ENCODE assay signal across 1 cellular context in the genomic region with DNA sequence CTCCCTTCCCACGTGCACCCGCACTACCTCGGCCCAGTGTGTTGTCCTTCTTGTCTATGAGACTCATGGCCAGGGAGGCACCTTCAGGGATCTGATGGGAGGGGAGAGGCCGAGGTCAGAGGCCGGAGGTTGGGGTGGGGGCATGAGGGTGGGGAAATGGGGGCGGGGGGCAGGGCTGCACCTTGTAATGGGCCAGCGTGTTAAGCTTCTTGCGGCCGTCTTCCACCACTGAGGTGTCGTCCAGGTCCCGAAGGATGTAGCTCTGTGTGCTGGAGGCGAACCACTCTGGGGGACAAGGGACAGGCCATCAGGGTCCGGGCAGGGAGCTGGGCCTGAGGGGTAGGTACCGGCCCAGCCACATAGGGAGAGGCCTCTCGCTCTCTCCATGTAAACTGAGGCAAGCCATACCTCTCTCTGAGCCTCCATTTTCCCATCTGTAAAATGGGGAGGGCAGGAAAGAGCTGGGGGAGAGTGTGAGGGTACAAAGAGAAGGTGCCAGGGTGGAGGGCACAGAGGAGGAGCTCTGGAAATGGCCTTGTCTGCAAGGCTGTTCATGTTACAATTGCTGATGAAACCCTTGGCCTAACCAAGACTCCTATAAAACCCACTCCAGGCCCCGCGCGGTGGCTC.
TF ChIP-seq lines count a peak whose summit lies in the region.

No MANE protein-coding gene starts in this region.

TF ChIP-seq in K562, 482 proteins besides CTCF, POLR2A, EP300 and RAD21:
- TF ChIP-seq RBM25 (IDR thresholded peaks at IDR 0.05; ENCODE audit: low read depth, low read length, severe bottlenecking) (peak; percentile 8), BCOR (IDR thresholded peaks at IDR 0.05) (peak; percentile 50; the same call in 1 of the 2 replicates), ZNF146 (CRISPR knock-in tag; IDR thresholded peaks at IDR 0.05; ENCODE audit: unreplicated experiment) (no peak), STAT5A (IDR thresholded peaks at IDR 0.05; ENCODE audit: borderline replicate concordance, low read length) (no peak), ZNF589 (CRISPR knock-in tag; IDR thresholded peaks at IDR 0.05; ENCODE audit: low read depth) (no peak)
- TF ChIP-seq, protein P1, sequence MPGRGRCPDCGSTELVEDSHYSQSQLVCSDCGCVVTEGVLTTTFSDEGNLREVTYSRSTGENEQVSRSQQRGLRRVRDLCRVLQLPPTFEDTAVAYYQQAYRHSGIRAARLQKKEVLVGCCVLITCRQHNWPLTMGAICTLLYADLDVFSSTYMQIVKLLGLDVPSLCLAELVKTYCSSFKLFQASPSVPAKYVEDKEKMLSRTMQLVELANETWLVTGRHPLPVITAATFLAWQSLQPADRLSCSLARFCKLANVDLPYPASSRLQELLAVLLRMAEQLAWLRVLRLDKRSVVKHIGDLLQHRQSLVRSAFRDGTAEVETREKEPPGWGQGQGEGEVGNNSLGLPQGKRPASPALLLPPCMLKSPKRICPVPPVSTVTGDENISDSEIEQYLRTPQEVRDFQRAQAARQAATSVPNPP (IDR thresholded peaks at IDR 0.05; ENCODE audit: borderline replicate concordance, insufficient read depth, insufficient read length) = no peak
